In the genomic region with DNA sequence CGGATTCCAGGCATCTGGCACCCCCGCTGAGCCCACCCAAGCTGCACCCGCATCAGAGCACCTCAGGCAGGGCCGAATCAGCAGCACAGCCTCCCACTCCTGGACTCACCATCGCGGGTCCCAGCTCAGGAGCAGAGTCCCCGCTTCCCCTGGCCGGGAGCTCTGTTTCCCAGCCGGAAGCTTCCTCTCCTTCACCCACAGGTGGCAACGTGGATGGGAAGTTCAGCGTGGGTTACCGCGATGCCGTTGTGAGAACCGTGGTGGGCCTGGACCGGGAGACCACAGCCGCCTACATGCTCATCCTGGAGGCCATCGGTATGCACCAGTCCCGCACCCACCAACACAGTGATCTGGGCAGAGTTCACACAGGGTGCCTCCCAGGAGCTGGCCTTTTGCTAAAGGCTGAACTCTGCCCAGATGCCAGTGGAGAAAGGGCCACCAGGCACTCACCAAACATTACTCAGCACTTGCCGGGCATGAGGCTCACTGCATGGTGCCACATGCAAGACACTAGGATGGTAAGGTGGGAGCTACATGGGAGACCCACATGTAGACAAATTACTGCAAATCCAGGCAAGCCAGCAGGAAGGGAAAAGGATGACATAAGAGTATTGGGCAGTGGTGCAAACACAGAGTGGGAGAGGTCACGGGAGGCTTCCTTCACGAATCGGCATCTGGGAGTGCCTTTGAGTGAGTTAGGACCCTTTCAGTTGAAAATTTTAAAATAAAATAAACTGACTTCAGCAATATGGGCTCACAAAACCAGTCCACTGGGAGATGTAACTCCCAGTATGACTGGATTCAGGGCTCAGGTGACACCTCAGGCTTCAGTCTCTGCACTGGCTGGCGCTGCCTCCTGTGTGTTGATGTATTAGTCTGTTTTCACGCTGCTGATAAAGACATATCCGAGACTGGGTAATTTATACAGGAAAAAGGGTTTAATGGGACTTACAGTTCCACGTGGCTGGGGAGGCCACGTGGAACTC, we compare ENCODE assay signal across 16 cellular contexts. TPM values are rescaled to one million over a fixed set of nuclear protein-coding genes. Genes with fewer than 3 reads are reported as not detected.
DNase-seq lines count a peak whose midpoint lies in the region; ATAC-seq and TF ChIP-seq lines count a peak whose summit lies in the region.
"Had no signal": no experiment of that assay in that cellular context is flagged by ENCODE, and none has a peak within 500 bp of the region (broad histone marks: within the 10 kb centered on the region; RNA-seq: fewer than 3 reads in every experiment).

No MANE protein-coding gene starts in this region.

- H3K9me3 Mint-ChIP-seq in glutamatergic neuron (ENCODE audit: unreplicated experiment), result no peaks in the 10 kb centered on the region

- H3K27ac Mint-ChIP-seq in glutamatergic neuron (ENCODE audit: unreplicated experiment), result peak overlapping the region; percentile 73
- H3K27ac Mint-ChIP-seq: activated CD4-positive, alpha-beta T cell treated with anti-CD3 and anti-CD28 coated beads for 36 hours had no signal

- in situ Hi-C loops in HAP-1 (cut with MboI; ENCODE audit: low sequenced_read_pairs), result no loop called here

- H3K27me3 ChIP-seq in right cardiac atrium (ENCODE audit: control insufficient read depth, insufficient read depth), result no peaks in the 10 kb centered on the region
- no peaks in the 10 kb centered on the region for H3K27me3 ChIP-seq in subcutaneous abdominal adipose tissue (ENCODE audit: control insufficient read depth in 5 of 5, insufficient read depth in 4 of 5, low read length in 5 of 5)
- H3K27me3 ChIP-seq in HAP-1 (ENCODE audit: low read depth), result no peaks in the 10 kb centered on the region
- H3K27me3 ChIP-seq: right atrium auricular region, suprapubic skin had no signal

- no peaks in the 10 kb centered on the region for H3K36me3 ChIP-seq in KOPT-K1 (ENCODE audit: insufficient read depth, low read length)
- H3K36me3 ChIP-seq in subcutaneous abdominal adipose tissue (ENCODE audit: control insufficient read depth in 5 of 5, insufficient read depth in 5 of 5, low read length in 5 of 5), result no peaks in the 10 kb centered on the region
- no peaks in the 10 kb centered on the region for H3K36me3 ChIP-seq in HAP-1 (replicated peaks)
- H3K36me3 ChIP-seq: right atrium auricular region, suprapubic skin had no signal

- TF ChIP-seq CTCF in glutamatergic neuron (IDR thresholded peaks at IDR 0.05; ENCODE audit: partially characterized antibody, unreplicated experiment), result no peak

- H3K4me3 ChIP-seq in right cardiac atrium (ENCODE audit: low read length), result no peak overlapping the region
- peak overlapping the region in 4 of 5 donors; percentile 44 to 77 (median 54) for H3K4me3 ChIP-seq in subcutaneous abdominal adipose tissue (ENCODE audit: low read depth in 1 of 5, low read length in 5 of 5)
- no peak overlapping the region for H3K4me3 ChIP-seq in HAP-1
- H3K4me3 ChIP-seq: GM23248, right atrium auricular region, suprapubic skin had no signal

- H3K27ac ChIP-seq in right cardiac atrium (ENCODE audit: low read length), result no peak overlapping the region
- H3K27ac ChIP-seq in KOPT-K1 (ENCODE audit: low read depth, low read length, poor library complexity, severe bottlenecking), result peak overlapping the region; percentile 9
- H3K27ac ChIP-seq in subcutaneous abdominal adipose tissue (ENCODE audit: low read depth, low read length), result peak overlapping the region; percentile 1
- H3K27ac ChIP-seq: GM23248, right atrium auricular region, suprapubic skin had no signal

- H3K9me3 ChIP-seq in right cardiac atrium (ENCODE audit: control insufficient read depth, low read length), result no peaks in the 10 kb centered on the region
- no peaks in the 10 kb centered on the region for H3K9me3 ChIP-seq in KOPT-K1 (ENCODE audit: insufficient read depth, low read length, poor library complexity, severe bottlenecking)
- no peaks in the 10 kb centered on the region for H3K9me3 ChIP-seq in subcutaneous abdominal adipose tissue (ENCODE audit: control insufficient read depth in 5 of 5, low read length in 5 of 5)
- H3K9me3 ChIP-seq in HAP-1, result no peaks in the 10 kb centered on the region
- H3K9me3 ChIP-seq: right atrium auricular region, suprapubic skin had no signal

- H3K4me3 Mint-ChIP-seq in glutamatergic neuron (ENCODE audit: unreplicated experiment), result no peak overlapping the region
- H3K4me3 Mint-ChIP-seq: activated CD4-positive, alpha-beta T cell treated with anti-CD3 and anti-CD28 coated beads for 36 hours had no signal

- DNase-seq in right cardiac atrium (peak in 2 of 3 donors; percentile 47 to 65), left ventricle myocardium superior (no peak), glutamatergic neuron (no peak), HAP-1 (ENCODE audit: low spot score in 2 of 2) (no peak), HK-2 (ENCODE audit: unreplicated experiment) (no peak)
- DNase-seq: NCI-H510A, SIG-M5 had no signal

- H3K9ac ChIP-seq in subcutaneous abdominal adipose tissue (ENCODE audit: low read length in 5 of 5), result peak overlapping the region in 1 of 5 donors; percentile 53
- H3K9ac ChIP-seq: GM23248 had no signal

- peaks cover 12% of the 10 kb centered on the region for H3K27me3 Mint-ChIP-seq in glutamatergic neuron (ENCODE audit: unreplicated experiment)
- H3K27me3 Mint-ChIP-seq: activated CD4-positive, alpha-beta T cell treated with anti-CD3 and anti-CD28 coated beads for 36 hours had no signal

- peaks cover 6% of the 10 kb centered on the region for H3K4me1 Mint-ChIP-seq in glutamatergic neuron (ENCODE audit: low read depth, unreplicated experiment)

- 71% methylated on average over 28 of the region's 28 CpGs for WGBS in right cardiac atrium

- intact Hi-C loops in right cardiac atrium (cut with DNase I) (loop anchor here (5.0 to 10.0 kb wide), 3 partner anchors 312 to 324 kb away; a partner anchor contains a TSS), left ventricle myocardium superior (cut with micrococcal nuclease) (loop anchor here (10.0 kb wide), 1 partner anchor 324 kb away; no protein-coding TSS in a partner anchor)

- no peaks in the 10 kb centered on the region for H3K36me3 Mint-ChIP-seq in glutamatergic neuron (ENCODE audit: unreplicated experiment)

- H3K4me1 ChIP-seq in right cardiac atrium (ENCODE audit: control insufficient read depth, insufficient read depth, low read length) (peaks cover 11% of the 10 kb centered on the region), subcutaneous abdominal adipose tissue (ENCODE audit: control insufficient read depth in 5 of 5, insufficient read depth in 5 of 5, low read length in 5 of 5) (peaks cover 8 to 88% (median 54%) of the 10 kb centered on the region in 5 donors), HAP-1 (no peaks in the 10 kb centered on the region)

- ATAC-seq in right cardiac atrium (no peak), left ventricle myocardium superior (no peak), HG02571 (IDR thresholded peaks at IDR 0.05; ENCODE audit: unreplicated experiment) (no peak)

RNA-seq across cellular contexts. Expression of a gene that starts 10.4 kb away (rescaled TPM):
- total RNA-seq in right cardiac atrium (under 1 TPM in 3 of 4 donors, not detected in 1; 0.14 to 0.36 (median 0.24) TPM), left ventricle myocardium superior (0.07 TPM), glutamatergic neuron (ENCODE audit: unreplicated experiment) (not detected)
- 0.09 TPM for polyA plus RNA-seq in right cardiac atrium
- total RNA-seq: cardiac septum, GM23248 had no signal
- polyA plus RNA-seq: GM23248, keratinocyte had no signal

Comparison
In these comparisons a context has a peak if more than half of its experiments do, and no peak if none do; other contexts are left out.
1. DNase-seq: peak in right cardiac atrium (2 of 3); none in left ventricle myocardium superior (single experiment), glutamatergic neuron (single experiment), HAP-1 (0 of 2) and HK-2 (single experiment).
2. H3K4me3 ChIP-seq: peak in subcutaneous abdominal adipose tissue (4 of 5); none in right cardiac atrium (single experiment) and HAP-1 (single experiment).